In genomic region chr13:23344923-23345322, GRCh38 we compare ENCODE assay signal across 20 cellular contexts.
"Had no signal": no experiment of that assay in that cellular context is flagged by ENCODE, and none has a peak within 500 bp of the region (broad histone marks: within the 10 kb centered on the region; RNA-seq: fewer than 3 reads in every experiment).

No MANE protein-coding gene starts in this region.

- H3K4me3 ChIP-seq: ascending aorta, heart right ventricle, prostate gland, right atrium auricular region, suprapubic skin, transverse colon, uterus had no signal

- H3K27me3 ChIP-seq: ascending aorta, foreskin keratinocyte, heart right ventricle, right atrium auricular region, suprapubic skin, transverse colon, uterus had no signal

- H3K9me3 ChIP-seq: prostate gland, right atrium auricular region, suprapubic skin, transverse colon, uterus had no signal

- H3K27me3 Mint-ChIP-seq: dendritic cell treated with granulocyte-macrophage colony-stimulating factor and Interleukin-4, amounts not matched to agents 40 ng/mL and 50 ng/mL, for 4 days; natural killer cell treated with Interleukin-12 subunit alpha and Interleukin-12 subunit beta and Interleukin-15 and Interleukin-18, amount 100 ng/mL, for 72 hours had no signal

- H3K9me3 Mint-ChIP-seq: activated T-cell treated with anti-CD3 and anti-CD28 coated beads, Interleukin-2, amount 50 U/mL, for 72 hours; natural killer cell treated with Interleukin-12 subunit alpha and Interleukin-12 subunit beta and Interleukin-15 and Interleukin-18, amount 100 ng/mL, for 72 hours had no signal

- H3K27ac Mint-ChIP-seq: activated T-cell treated with anti-CD3 and anti-CD28 coated beads, Interleukin-2, amount 50 U/mL, for 72 hours; dendritic cell treated with granulocyte-macrophage colony-stimulating factor and Interleukin-4, amounts not matched to agents 40 ng/mL and 50 ng/mL, for 4 days had no signal

- H3K36me3 ChIP-seq: prostate gland, uterus had no signal

- H3K27ac ChIP-seq: ascending aorta, foreskin keratinocyte, heart right ventricle, prostate gland, right atrium auricular region, suprapubic skin, transverse colon, uterus had no signal

- DNase-seq: activated CD4-positive, alpha-beta T cell treated with anti-CD3 and anti-CD28 coated beads, Interleukin-2, amount 50 U/mL, for 4 hours; activated effector memory CD4-positive, alpha-beta T cell treated with anti-CD3 and anti-CD28 coated beads, Interleukin-2, amount 50 U/mL, for 16 hours; activated naive CD4-positive, alpha-beta T cell treated with anti-CD3 and anti-CD28 coated beads, Interleukin-2, amount 50 U/mL, for 16 hours; activated T-cell treated with anti-CD3 and anti-CD28 coated beads, Interleukin-2, amount 50 U/mL, for 72 hours; effector CD8-positive, alpha-beta T cell; foreskin keratinocyte; heart right ventricle; occipital lobe; stimulated activated CD4-positive, alpha-beta T cell treated with anti-CD3 and anti-CD28 coated beads, Interleukin-12 subunit alpha, Interleukin-12 subunit beta, amount 100 ng/mL, for 4 hours; stimulated activated CD4-positive, alpha-beta T cell treated with anti-CD3 and anti-CD28 coated beads, Interleukin-2, amount 100 ng/mL, for 24 hours; stimulated activated naive CD8-positive, alpha-beta T cell treated with anti-CD3 and anti-CD28 coated beads, Interleukin-15, Interleukin-2, amounts not matched to agents 100 U/mL and 50 U/mL, for 24 hours; T-helper 2 cell; transverse colon; uterus had no signal

- H3K4me1 ChIP-seq: foreskin keratinocyte, prostate gland, transverse colon, uterus had no signal

- ATAC-seq: activated T-cell treated with anti-CD3 and anti-CD28 coated beads, Interleukin-2, amount 50 U/mL, for 72 hours; foreskin keratinocyte; heart right ventricle; natural killer cell treated with Interleukin-12 subunit alpha and Interleukin-12 subunit beta and Interleukin-15 and Interleukin-18, amount 100 ng/mL, for 72 hours; stimulated activated naive CD8-positive, alpha-beta T cell treated with anti-CD3 and anti-CD28 coated beads, Interleukin-15, Interleukin-2, amounts not matched to agents 100 U/mL and 50 U/mL, for 24 hours had no signal

- H3K4me3 Mint-ChIP-seq: activated T-cell treated with anti-CD3 and anti-CD28 coated beads, Interleukin-2, amount 50 U/mL, for 72 hours; dendritic cell treated with granulocyte-macrophage colony-stimulating factor and Interleukin-4, amounts not matched to agents 40 ng/mL and 50 ng/mL, for 4 days; natural killer cell treated with Interleukin-12 subunit alpha and Interleukin-12 subunit beta and Interleukin-15 and Interleukin-18, amount 100 ng/mL, for 72 hours had no signal
